1 cellular context compared by ENCODE assay signal in genomic region chr4:87875187-87875586, GRCh38.
TF ChIP-seq lines count a peak whose summit lies in the region.

No MANE protein-coding gene starts in this region.

TF ChIP-seq in HepG2, 621 proteins besides CTCF, POLR2A, EP300 and RAD21:
- TF ChIP-seq, protein P1, sequence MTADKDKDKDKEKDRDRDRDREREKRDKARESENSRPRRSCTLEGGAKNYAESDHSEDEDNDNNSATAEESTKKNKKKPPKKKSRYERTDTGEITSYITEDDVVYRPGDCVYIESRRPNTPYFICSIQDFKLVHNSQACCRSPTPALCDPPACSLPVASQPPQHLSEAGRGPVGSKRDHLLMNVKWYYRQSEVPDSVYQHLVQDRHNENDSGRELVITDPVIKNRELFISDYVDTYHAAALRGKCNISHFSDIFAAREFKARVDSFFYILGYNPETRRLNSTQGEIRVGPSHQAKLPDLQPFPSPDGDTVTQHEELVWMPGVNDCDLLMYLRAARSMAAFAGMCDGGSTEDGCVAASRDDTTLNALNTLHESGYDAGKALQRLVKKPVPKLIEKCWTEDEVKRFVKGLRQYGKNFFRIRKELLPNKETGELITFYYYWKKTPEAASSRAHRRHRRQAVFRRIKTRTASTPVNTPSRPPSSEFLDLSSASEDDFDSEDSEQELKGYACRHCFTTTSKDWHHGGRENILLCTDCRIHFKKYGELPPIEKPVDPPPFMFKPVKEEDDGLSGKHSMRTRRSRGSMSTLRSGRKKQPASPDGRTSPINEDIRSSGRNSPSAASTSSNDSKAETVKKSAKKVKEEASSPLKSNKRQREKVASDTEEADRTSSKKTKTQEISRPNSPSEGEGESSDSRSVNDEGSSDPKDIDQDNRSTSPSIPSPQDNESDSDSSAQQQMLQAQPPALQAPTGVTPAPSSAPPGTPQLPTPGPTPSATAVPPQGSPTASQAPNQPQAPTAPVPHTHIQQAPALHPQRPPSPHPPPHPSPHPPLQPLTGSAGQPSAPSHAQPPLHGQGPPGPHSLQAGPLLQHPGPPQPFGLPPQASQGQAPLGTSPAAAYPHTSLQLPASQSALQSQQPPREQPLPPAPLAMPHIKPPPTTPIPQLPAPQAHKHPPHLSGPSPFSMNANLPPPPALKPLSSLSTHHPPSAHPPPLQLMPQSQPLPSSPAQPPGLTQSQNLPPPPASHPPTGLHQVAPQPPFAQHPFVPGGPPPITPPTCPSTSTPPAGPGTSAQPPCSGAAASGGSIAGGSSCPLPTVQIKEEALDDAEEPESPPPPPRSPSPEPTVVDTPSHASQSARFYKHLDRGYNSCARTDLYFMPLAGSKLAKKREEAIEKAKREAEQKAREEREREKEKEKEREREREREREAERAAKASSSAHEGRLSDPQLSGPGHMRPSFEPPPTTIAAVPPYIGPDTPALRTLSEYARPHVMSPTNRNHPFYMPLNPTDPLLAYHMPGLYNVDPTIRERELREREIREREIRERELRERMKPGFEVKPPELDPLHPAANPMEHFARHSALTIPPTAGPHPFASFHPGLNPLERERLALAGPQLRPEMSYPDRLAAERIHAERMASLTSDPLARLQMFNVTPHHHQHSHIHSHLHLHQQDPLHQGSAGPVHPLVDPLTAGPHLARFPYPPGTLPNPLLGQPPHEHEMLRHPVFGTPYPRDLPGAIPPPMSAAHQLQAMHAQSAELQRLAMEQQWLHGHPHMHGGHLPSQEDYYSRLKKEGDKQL (CRISPR knock-in tag; IDR thresholded peaks at IDR 0.05; ENCODE audit: low read depth), result no peak
- TF ChIP-seq ZNF652 (CRISPR knock-in tag; IDR thresholded peaks at IDR 0.05; ENCODE audit: borderline replicate concordance, low read depth) (no peak), MIXL1 (CRISPR knock-in tag; IDR thresholded peaks at IDR 0.05) (no peak), ZNF850 (CRISPR knock-in tag; conservative IDR thresholded peaks at IDR 0.05) (no peak), ZNF264 (CRISPR knock-in tag; IDR thresholded peaks at IDR 0.05) (no peak), CBX5 (CRISPR knock-in tag; IDR thresholded peaks at IDR 0.05; ENCODE audit: borderline replicate concordance) (no peak), ZNF446 (CRISPR knock-in tag; IDR thresholded peaks at IDR 0.05) (no peak), POGZ (CRISPR knock-in tag; IDR thresholded peaks at IDR 0.05) (no peak), ZNF124 (CRISPR knock-in tag; IDR thresholded peaks at IDR 0.05) (no peak), GFI1 (CRISPR knock-in tag; IDR thresholded peaks at IDR 0.05; ENCODE audit: borderline replicate concordance) (no peak), ZNF543 (CRISPR knock-in tag; IDR thresholded peaks at IDR 0.05) (no peak), USF2 (IDR thresholded peaks at IDR 0.05; ENCODE audit: low read depth, low read length) (no peak), USF2 (CRISPR knock-in tag; IDR thresholded peaks at IDR 0.05; ENCODE audit: borderline replicate concordance) (no peak), ZNF33B (CRISPR knock-in tag; IDR thresholded peaks at IDR 0.05) (no peak), NPAS2 (CRISPR knock-in tag; IDR thresholded peaks at IDR 0.05; ENCODE audit: borderline replicate concordance) (no peak)
- TF ChIP-seq, protein P2, sequence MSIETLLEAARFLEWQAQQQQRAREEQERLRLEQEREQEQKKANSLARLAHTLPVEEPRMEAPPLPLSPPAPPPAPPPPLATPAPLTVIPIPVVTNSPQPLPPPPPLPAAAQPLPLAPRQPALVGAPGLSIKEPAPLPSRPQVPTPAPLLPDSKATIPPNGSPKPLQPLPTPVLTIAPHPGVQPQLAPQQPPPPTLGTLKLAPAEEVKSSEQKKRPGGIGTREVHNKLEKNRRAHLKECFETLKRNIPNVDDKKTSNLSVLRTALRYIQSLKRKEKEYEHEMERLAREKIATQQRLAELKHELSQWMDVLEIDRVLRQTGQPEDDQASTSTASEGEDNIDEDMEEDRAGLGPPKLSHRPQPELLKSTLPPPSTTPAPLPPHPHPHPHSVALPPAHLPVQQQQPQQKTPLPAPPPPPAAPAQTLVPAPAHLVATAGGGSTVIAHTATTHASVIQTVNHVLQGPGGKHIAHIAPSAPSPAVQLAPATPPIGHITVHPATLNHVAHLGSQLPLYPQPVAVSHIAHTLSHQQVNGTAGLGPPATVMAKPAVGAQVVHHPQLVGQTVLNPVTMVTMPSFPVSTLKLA (IDR thresholded peaks at IDR 0.05), result no peak
- TF ChIP-seq, protein P3, sequence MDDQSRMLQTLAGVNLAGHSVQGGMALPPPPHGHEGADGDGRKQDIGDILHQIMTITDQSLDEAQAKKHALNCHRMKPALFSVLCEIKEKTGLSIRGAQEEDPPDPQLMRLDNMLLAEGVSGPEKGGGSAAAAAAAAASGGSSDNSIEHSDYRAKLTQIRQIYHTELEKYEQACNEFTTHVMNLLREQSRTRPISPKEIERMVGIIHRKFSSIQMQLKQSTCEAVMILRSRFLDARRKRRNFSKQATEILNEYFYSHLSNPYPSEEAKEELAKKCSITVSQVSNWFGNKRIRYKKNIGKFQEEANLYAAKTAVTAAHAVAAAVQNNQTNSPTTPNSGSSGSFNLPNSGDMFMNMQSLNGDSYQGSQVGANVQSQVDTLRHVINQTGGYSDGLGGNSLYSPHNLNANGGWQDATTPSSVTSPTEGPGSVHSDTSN (CRISPR knock-in tag; IDR thresholded peaks at IDR 0.05; ENCODE audit: borderline replicate concordance), result no peak
- TF ChIP-seq, protein P4, sequence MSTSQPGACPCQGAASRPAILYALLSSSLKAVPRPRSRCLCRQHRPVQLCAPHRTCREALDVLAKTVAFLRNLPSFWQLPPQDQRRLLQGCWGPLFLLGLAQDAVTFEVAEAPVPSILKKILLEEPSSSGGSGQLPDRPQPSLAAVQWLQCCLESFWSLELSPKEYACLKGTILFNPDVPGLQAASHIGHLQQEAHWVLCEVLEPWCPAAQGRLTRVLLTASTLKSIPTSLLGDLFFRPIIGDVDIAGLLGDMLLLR (CRISPR knock-in tag; IDR thresholded peaks at IDR 0.05), result no peak
TF ChIP-seq in HepG2: peak in this region for 0.
